In the genomic region with DNA sequence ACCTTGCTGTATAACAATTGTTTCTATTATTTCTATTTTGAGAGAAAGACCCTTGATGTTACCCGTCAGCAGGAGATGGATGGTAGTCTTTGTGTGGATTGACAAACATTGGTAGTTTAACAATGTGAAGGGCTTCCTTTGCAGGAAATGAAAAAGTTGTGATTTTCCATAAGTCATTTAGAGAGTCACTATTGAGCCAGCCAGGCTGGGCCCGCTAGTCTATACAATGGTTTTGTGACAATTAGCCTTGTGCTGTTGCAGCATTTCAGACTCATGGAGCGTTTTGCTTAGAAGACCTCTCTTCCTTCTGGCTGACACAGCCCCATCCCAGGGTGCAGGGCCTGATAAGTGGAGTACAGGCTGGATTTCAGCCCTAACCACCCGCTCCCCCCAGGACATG, we compare ENCODE assay signal across 10 cellular contexts. TPM values are rescaled to one million over a fixed set of nuclear protein-coding genes. Genes with fewer than 3 reads are reported as not detected.
DNase-seq lines count a peak whose midpoint lies in the region; ATAC-seq and TF ChIP-seq lines count a peak whose summit lies in the region.
"Had no signal": no experiment of that assay in that cellular context is flagged by ENCODE, and none has a peak within 500 bp of the region (broad histone marks: within the 10 kb centered on the region; RNA-seq: fewer than 3 reads in every experiment).

No MANE protein-coding gene starts in this region.

- H3K36me3 ChIP-seq in osteoblast (ENCODE audit: insufficient read depth, low read length) (no peaks in the 10 kb centered on the region), Karpas-422 (ENCODE audit: insufficient read depth, low read length) (no peaks in the 10 kb centered on the region)

- DNase-seq in GM12864 (ENCODE audit: low read depth) (no peak), coronary artery (ENCODE audit: low spot score) (no peak), osteoblast (ENCODE audit: insufficient read length, low spot score, missing footprints) (no peak), mucosa of gallbladder (ENCODE audit: low spot score) (no peak), Calu3 (no peak), Karpas-422 (no peak)
- DNase-seq: NCI-H1092, SHP77 had no signal

- H3K79me2 ChIP-seq in osteoblast (ENCODE audit: insufficient read depth, low read length) (peaks cover 3% of the 10 kb centered on the region), Karpas-422 (ENCODE audit: low read length) (no peaks in the 10 kb centered on the region)

- no peaks in the 10 kb centered on the region for H3K27me3 ChIP-seq in osteoblast (ENCODE audit: insufficient read depth, low read length)
- no peaks in the 10 kb centered on the region for H3K27me3 ChIP-seq in Karpas-422 (ENCODE audit: low read length)

- H3K27me3 Mint-ChIP-seq in Calu3 (ENCODE audit: unreplicated experiment): no peaks in the 10 kb centered on the region

- H3K4me3 Mint-ChIP-seq in Calu3 (ENCODE audit: low read depth, unreplicated experiment): no peak overlapping the region

- H4K20me1 ChIP-seq in osteoblast (ENCODE audit: insufficient read depth, low read length) (no peaks in the 10 kb centered on the region), Karpas-422 (ENCODE audit: insufficient read depth, low read depth, low read length) (peaks cover 12% of the 10 kb centered on the region)

- no peak overlapping the region for H3K9ac ChIP-seq in Karpas-422 (ENCODE audit: low read length)

- H3K4me1 ChIP-seq in osteoblast (ENCODE audit: insufficient read depth, low read length): peaks cover 69% of the 10 kb centered on the region
- peaks cover 36% of the 10 kb centered on the region for H3K4me1 ChIP-seq in Karpas-422 (ENCODE audit: low read length)

- no peak overlapping the region for H3K27ac Mint-ChIP-seq in Calu3 (ENCODE audit: unreplicated experiment)

- no TSS peak for BruUV-seq in Calu3 (replicated peaks; lab: Mats Ljungman, UMichigan)

- H3K9me3 Mint-ChIP-seq in Calu3 (ENCODE audit: low read depth, unreplicated experiment): no peaks in the 10 kb centered on the region

- peak overlapping the region; percentile 18 for H3K4me2 ChIP-seq in osteoblast (ENCODE audit: insufficient read depth, low read length)
- no peak overlapping the region for H3K4me2 ChIP-seq in Karpas-422 (ENCODE audit: low read depth, low read length, poor library complexity, severe bottlenecking)

- no peaks in the 10 kb centered on the region for H3K9me2 ChIP-seq in Karpas-422 (replicated peaks; ENCODE audit: insufficient read depth, low read length)

- no peak overlapping the region for H2AFZ ChIP-seq in osteoblast (ENCODE audit: low read length)
- no peak overlapping the region for H2AFZ ChIP-seq in Karpas-422 (ENCODE audit: low read length)

- TF ChIP-seq CTCF in GM12864 (IDR thresholded peaks at IDR 0.05; ENCODE audit: low read depth, low read length, missing control alignments) (no peak), coronary artery (IDR thresholded peaks at IDR 0.05) (no peak), osteoblast (IDR thresholded peaks at IDR 0.05; ENCODE audit: extremely low read depth, low read depth, low read length) (no peak), Calu3 (IDR thresholded peaks at IDR 0.05; ENCODE audit: unreplicated experiment) (no peak)

- ATAC-seq in HG02588 (IDR thresholded peaks at IDR 0.05; ENCODE audit: unreplicated experiment) (peak; percentile 25), GM21737 (IDR thresholded peaks at IDR 0.05; ENCODE audit: unreplicated experiment) (no peak)

- H3K36me3 Mint-ChIP-seq in Calu3 (ENCODE audit: insufficient read depth, unreplicated experiment): no peaks in the 10 kb centered on the region

- H3K4me1 Mint-ChIP-seq in Calu3 (ENCODE audit: low read depth, unreplicated experiment): no peaks in the 10 kb centered on the region

- CTCF ChIA-PET in Calu3 (lab: Charles Lee): no interaction called here

- H3K4me3 ChIP-seq in GM12864 (ENCODE audit: low read depth, low read length): peak overlapping the region; percentile 23; the same call in 1 of the 2 replicates
- peak overlapping the region; percentile 10 for H3K4me3 ChIP-seq in coronary artery
- no peak overlapping the region for H3K4me3 ChIP-seq in osteoblast (ENCODE audit: insufficient read depth, low read length)
- H3K4me3 ChIP-seq in Karpas-422 (ENCODE audit: low read length): no peak overlapping the region

- H3K9me3 ChIP-seq in osteoblast (ENCODE audit: low read depth, low read length) (no peaks in the 10 kb centered on the region), Karpas-422 (ENCODE audit: low read length) (no peaks in the 10 kb centered on the region)

- intact Hi-C loops in Calu3 (cut with micrococcal nuclease; ENCODE audit: unreplicated experiment): no loop called here

- H3K27ac ChIP-seq in coronary artery (peak overlapping the region in 1 of 2 donors; percentile 76), osteoblast (ENCODE audit: low read depth, low read length) (peak overlapping the region; percentile 98), Karpas-422 (ENCODE audit: low read length) (no peak overlapping the region)

RNA-seq across cellular contexts. Expression of a gene that starts 18.3 kb away (rescaled TPM):
- 919 and 1,020 TPM in 2 replicates for total RNA-seq in osteoblast
- total RNA-seq in mucosa of gallbladder: 137 TPM
- total RNA-seq in Calu3 (2022): 142 and 170 TPM in 2 replicates
- total RNA-seq in Karpas-422 (2014; rRNA removed; shearing (Covaris generic); ENCODE audit: low replicate concordance): 37.7 and 160 TPM in 2 replicates

Comparison
In these comparisons a context has a peak if more than half of its experiments do, and no peak if none do; other contexts are left out.
1. H3K4me3 ChIP-seq: peak in GM12864 (single experiment) and coronary artery (single experiment); none in osteoblast (single experiment) and Karpas-422 (single experiment).